In the genomic region with DNA sequence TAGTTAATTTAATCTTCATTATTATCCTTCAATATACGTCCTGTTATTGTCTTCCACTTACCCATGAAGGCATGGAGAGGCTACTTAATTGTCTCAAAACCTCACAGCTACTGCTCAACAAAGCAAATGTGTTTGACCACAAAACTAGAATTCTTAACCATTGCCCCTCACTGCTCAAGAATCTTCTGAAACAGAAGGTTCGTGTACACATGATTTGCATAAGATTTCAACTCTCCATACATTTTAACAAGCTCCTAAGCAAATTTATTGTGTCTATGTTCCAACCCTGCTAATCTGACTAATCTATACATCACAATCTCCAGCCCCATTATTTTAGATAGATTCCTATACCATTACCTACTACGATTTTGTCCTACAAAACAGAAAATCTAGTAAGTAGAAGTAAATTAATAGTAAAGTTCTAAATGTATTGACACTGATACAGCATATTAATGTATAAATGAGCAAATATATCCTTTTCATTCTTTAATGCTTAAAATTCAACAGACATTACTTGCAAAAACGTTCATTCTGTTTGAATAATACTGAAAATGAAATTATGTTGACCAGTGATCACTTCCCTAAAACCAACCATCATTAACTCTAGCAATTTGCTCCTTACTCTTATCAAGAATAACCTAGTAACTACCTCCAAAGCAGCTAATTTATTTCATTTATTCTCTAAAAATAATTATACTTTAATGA, we compare ENCODE assay signal across 15 cellular contexts.
DNase-seq lines count a peak whose midpoint lies in the region; ATAC-seq and TF ChIP-seq lines count a peak whose summit lies in the region.
"Had no signal": no experiment of that assay in that cellular context is flagged by ENCODE, and none has a peak within 500 bp of the region (broad histone marks: within the 10 kb centered on the region; RNA-seq: fewer than 3 reads in every experiment).

No MANE protein-coding gene starts in this region.

- no peaks in the 10 kb centered on the region for H3K27me3 ChIP-seq in tibial nerve

- POLR2A ChIA-PET in RWPE1 (lab: Yijun Ruan, JAX; ENCODE audit: low non-redundant PET) = no interaction called here

- CTCF ChIA-PET in RWPE1 (lab: Yijun Ruan, JAX) = no interaction called here

- ATAC-seq in GM19324 (IDR thresholded peaks at IDR 0.05; ENCODE audit: low FRiP score, unreplicated experiment) (peak; percentile 80), GM21786 (IDR thresholded peaks at IDR 0.05; ENCODE audit: unreplicated experiment) (peak; percentile 81), HG03103 (IDR thresholded peaks at IDR 0.05; ENCODE audit: low read depth, unreplicated experiment) (peak; percentile 53)

- no peak overlapping the region for H3K4me3 ChIP-seq in tibial nerve
- H3K4me3 ChIP-seq: skin epidermis, thoracic aorta had no signal

- no peak for TF ChIP-seq CTCF in tibial nerve (IDR thresholded peaks at IDR 0.05)
- no peak for TF ChIP-seq CTCF in RWPE1 (conservative IDR thresholded peaks at IDR 0.05; ENCODE audit: low read depth)

- WGBS in tibial nerve, 2 donors = 71 to 81% methylated on average over 4 of the region's 4 CpGs

- no peaks in the 10 kb centered on the region for H3K4me1 ChIP-seq in tibial nerve

- TF ChIP-seq POLR2A in tibial nerve (IDR thresholded peaks at IDR 0.05) = no peak

- H3K27ac ChIP-seq in tibial nerve (no peak overlapping the region), RWPE1 (no peak overlapping the region)
- H3K27ac ChIP-seq: skin epidermis, thoracic aorta had no signal

- H3K36me3 ChIP-seq in tibial nerve = no peaks in the 10 kb centered on the region
- H3K36me3 ChIP-seq: thoracic aorta had no signal

- no peak for TF ChIP-seq EP300 in tibial nerve (IDR thresholded peaks at IDR 0.05)

- DNase-seq in tibial nerve (ENCODE audit: low spot score in 2 of 2) (no peak), RWPE1 (ENCODE audit: low spot score) (no peak), NCI-H128 (lab: John Stamatoyannopoulos, UW; ENCODE audit: unreplicated experiment) (no peak), HPDE6-E6E7 (ENCODE audit: extremely low spot score) (no peak)
- DNase-seq: activated gamma-delta T cell treated with Interleukin-2 at 50 U/mL for 16 hours; CD8-positive, alpha-beta memory T cell; GOT3; NCI-H1417; NCI-H526; Right ventricle myocardium superior had no signal

- no peaks in the 10 kb centered on the region for H3K9me3 ChIP-seq in tibial nerve
- H3K9me3 ChIP-seq: thoracic aorta had no signal
